In the genomic region with DNA sequence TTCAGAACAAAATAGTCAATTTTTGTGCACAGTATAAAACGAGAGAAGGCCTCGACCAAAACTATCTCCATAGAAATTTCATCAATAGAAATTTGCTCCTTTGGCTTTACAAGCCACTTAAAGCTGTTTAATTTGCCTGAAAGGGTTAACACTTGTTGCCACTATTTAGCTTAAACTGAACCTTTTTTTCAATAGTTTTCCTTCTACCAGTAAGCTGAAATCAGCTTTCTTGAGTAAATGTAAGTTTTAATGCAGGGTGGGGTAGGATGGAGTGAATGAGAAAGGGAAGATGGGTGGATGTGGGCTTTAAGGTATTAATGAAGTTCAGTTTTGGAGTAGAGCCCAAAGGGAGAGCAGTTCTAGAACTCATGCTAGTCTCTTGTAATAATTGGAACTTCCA, we compare ENCODE assay signal across 21 cellular contexts. TPM values are rescaled to one million over a fixed set of nuclear protein-coding genes. Genes with fewer than 3 reads are reported as not detected.
DNase-seq lines count a peak whose midpoint lies in the region; ATAC-seq and TF ChIP-seq lines count a peak whose summit lies in the region.
"Had no signal": no experiment of that assay in that cellular context is flagged by ENCODE, and none has a peak within 500 bp of the region (broad histone marks: within the 10 kb centered on the region; RNA-seq: fewer than 3 reads in every experiment).

No MANE protein-coding gene starts in this region.

- POLR2A ChIA-PET in HEK293 (lab: Yijun Ruan, JAX): no interaction called here

- H3K4me3 ChIP-seq in HEK293 (ENCODE audit: low read depth, low read length) (no peak overlapping the region), brain microvascular endothelial cell (ENCODE audit: low read depth, low read length) (no peak overlapping the region), neuronal stem cell (ENCODE audit: low read length in 2 of 2) (no peak overlapping the region), thoracic aorta (no peak overlapping the region)
- H3K4me3 ChIP-seq: GM23338 had no signal

- H2AFZ ChIP-seq in neuronal stem cell (ENCODE audit: low read length): peak overlapping the region; percentile 27
- H2AFZ ChIP-seq: GM23338 had no signal

- no peak overlapping the region for H2BK120ac ChIP-seq in neuronal stem cell (ENCODE audit: low read depth, low read length)

- no peak overlapping the region for H2AK5ac ChIP-seq in neuronal stem cell (ENCODE audit: low read depth, low read length)

- ATAC-seq in thoracic aorta (ENCODE audit: insufficient number of reproducible peaks, low FRiP score, low read depth): peak; percentile 29
- no peak for ATAC-seq in activated CD4-positive, CD25-positive, alpha-beta regulatory T cell treated with anti-CD3 and anti-CD28 coated beads, Interleukin-2, amount 50 U/mL, for 24 hours
- ATAC-seq: CD8-positive, alpha-beta T cell; GM23338; Panc1 had no signal

- TF ChIP-seq CTCF in HEK293 (tag by site-specific recombination; IDR thresholded peaks at IDR 0.05): no peak
- no peak for TF ChIP-seq CTCF in brain microvascular endothelial cell (IDR thresholded peaks at IDR 0.05; ENCODE audit: low read depth, low read length, missing control alignments)
- no peak for TF ChIP-seq CTCF in thoracic aorta (IDR thresholded peaks at IDR 0.05)

- no peak overlapping the region for H3K27ac ChIP-seq in HEK293 (ENCODE audit: extremely low read depth, low read depth, low read length)
- H3K27ac ChIP-seq in brain microvascular endothelial cell: peak overlapping the region; percentile 36
- no peak overlapping the region for H3K27ac ChIP-seq in neuronal stem cell (replicated peaks; ENCODE audit: low read length)
- H3K27ac ChIP-seq in thoracic aorta: no peak overlapping the region

- no peak overlapping the region for H3K18ac ChIP-seq in neuronal stem cell (ENCODE audit: low read length)

- no peak overlapping the region for H3K4me2 ChIP-seq in neuronal stem cell (ENCODE audit: insufficient read depth, low read length, poor library complexity, severe bottlenecking)
- H3K4me2 ChIP-seq: GM23338 had no signal

- H3K79me1 ChIP-seq in neuronal stem cell (ENCODE audit: low read depth, low read length): no peaks in the 10 kb centered on the region

- in situ Hi-C loops in brain microvascular endothelial cell (cut with HindIII; ENCODE audit: low pct_ligation_motif_present, low sequenced_read_pairs) (no loop called here), G401 (cut with HindIII; ENCODE audit: low sequenced_read_pairs) (no loop called here)

- DNase-seq in brain microvascular endothelial cell (no peak), neuronal stem cell (ENCODE audit: low spot score) (no peak), thoracic aorta (ENCODE audit: low spot score) (no peak), G401 (ENCODE audit: low spot score) (no peak)
- no peak for DNase-seq in activated CD4-positive, alpha-beta T cell treated with anti-CD3 and anti-CD28 coated beads, Interleukin-2, amount 50 U/mL, for 4 hours
- DNase-seq: C1 segment of cervical spinal cord; Calu3; CD8-positive, alpha-beta T cell; DMS153; HCEC 1CT; Kasumi-1; NCI-H1417; NCI-H1694 treated with DMSO at 0.1 percent for 48 hours; NCI-H2081 treated with DMSO at 0.1 percent for 48 hours; NCI-H2171 treated with DMSO at 0.1 percent for 48 hours; NCI-H524 treated with DMSO at 0.1 percent for 48 hours; NCI-H82 had no signal

- H3K9ac ChIP-seq in neuronal stem cell (ENCODE audit: low read depth, low read length, poor library complexity): no peak overlapping the region

- H2BK15ac ChIP-seq in neuronal stem cell (ENCODE audit: low read length): no peak overlapping the region

- peaks cover 6% of the 10 kb centered on the region for H3K4me1 ChIP-seq in HEK293 (ENCODE audit: control insufficient read depth, insufficient read depth, low read length)
- peaks cover 2 to 7% of the 10 kb centered on the region in 2 donors for H3K4me1 ChIP-seq in neuronal stem cell (ENCODE audit: control insufficient read depth in 2 of 2, insufficient read depth in 1 of 2, low read depth in 1 of 2, low read length in 2 of 2)
- H3K4me1 ChIP-seq in thoracic aorta (ENCODE audit: control insufficient read depth in 1 of 2, low read depth in 2 of 2): peaks cover 8 to 34% of the 10 kb centered on the region in 2 donors

- WGBS in neuronal stem cell (ENCODE audit: extremely low coverage in 2 of 2, insufficient read length in 2 of 2, insufficient replicate concordance in 1 of 2), 2 donors: no CpG with 5 or more reads among the region's 2 CpGs

- H2BK12ac ChIP-seq in neuronal stem cell (ENCODE audit: low read length): no peak overlapping the region

- no peak overlapping the region for H3K4ac ChIP-seq in neuronal stem cell (ENCODE audit: low read length)

- CTCF ChIA-PET in HEK293 (lab: Yijun Ruan, JAX): interaction anchor here (0.6 kb wide), 2 partner anchors 23 to 536 kb away, joined by 3 read pairs; no protein-coding TSS in a partner anchor

- no peak overlapping the region for H3K14ac ChIP-seq in neuronal stem cell (ENCODE audit: low read length)

- no peaks in the 10 kb centered on the region for H3K27me3 ChIP-seq in brain microvascular endothelial cell (replicated peaks)
- no peaks in the 10 kb centered on the region for H3K27me3 ChIP-seq in neuronal stem cell (ENCODE audit: control insufficient read depth in 3 of 3, insufficient read depth in 3 of 3, low read depth in 1 of 3, low read length in 3 of 3)
- no peaks in the 10 kb centered on the region for H3K27me3 ChIP-seq in thoracic aorta (replicated peaks; ENCODE audit: insufficient read depth)

- no peak overlapping the region for H2BK5ac ChIP-seq in neuronal stem cell (ENCODE audit: low read length)

- no peak overlapping the region for H4K8ac ChIP-seq in neuronal stem cell (ENCODE audit: low read depth, low read length)

- no peaks in the 10 kb centered on the region for H3K9me3 ChIP-seq in HEK293 (ENCODE audit: control insufficient read depth, insufficient read depth, low read depth, low read length)
- H3K9me3 ChIP-seq in neuronal stem cell (replicated peaks in 1 of 2; ENCODE audit: control insufficient read depth in 2 of 2, insufficient read depth in 1 of 2, low read depth in 1 of 2, low read length in 2 of 2): no peaks in the 10 kb centered on the region
- H3K9me3 ChIP-seq in thoracic aorta: no peaks in the 10 kb centered on the region

- H4K91ac ChIP-seq in neuronal stem cell (ENCODE audit: low read depth, low read length, poor library complexity): no peak overlapping the region

- H3K23ac ChIP-seq in neuronal stem cell (ENCODE audit: low read depth, low read length, poor library complexity): no peak overlapping the region

- no peaks in the 10 kb centered on the region for H3K36me3 ChIP-seq in HEK293 (ENCODE audit: control insufficient read depth in 2 of 2, insufficient read depth in 1 of 2, low read length in 2 of 2)
- no peaks in the 10 kb centered on the region for H3K36me3 ChIP-seq in brain microvascular endothelial cell (replicated peaks)
- no peaks in the 10 kb centered on the region for H3K36me3 ChIP-seq in neuronal stem cell (replicated peaks in 1 of 2; ENCODE audit: control insufficient read depth in 2 of 2, insufficient read depth in 2 of 2, low read length in 2 of 2)
- H3K36me3 ChIP-seq in thoracic aorta: no peaks in the 10 kb centered on the region

TF ChIP-seq in HEK293, 187 proteins besides CTCF, POLR2A, EP300 and RAD21:
- 0 out of 2 replicates have a peak, but pooled peaks have one; percentile 27 for TF ChIP-seq ZNF366 (tag by site-specific recombination; conservative IDR thresholded peaks at IDR 0.05)
- TF ChIP-seq ZNF473 (tag by site-specific recombination; IDR thresholded peaks at IDR 0.05): no peak

RNA-seq across cellular contexts. Expression of a gene that starts 39.5 kb away (rescaled TPM):
- 21.3 TPM for polyA plus RNA-seq in neuronal stem cell (2013, experiment 1 of 2)
- 22.6 TPM for polyA plus RNA-seq in neuronal stem cell (2013, experiment 2 of 2)
- 10 to 100 TPM; 13.1 to 21.0 TPM for total RNA-seq in thoracic aorta
- total RNA-seq in G401 (2014; rRNA removed; shearing (Covaris generic)): 21.4 and 26.1 TPM in 2 replicates
